7 cellular contexts compared by ENCODE assay signal in the genomic region with DNA sequence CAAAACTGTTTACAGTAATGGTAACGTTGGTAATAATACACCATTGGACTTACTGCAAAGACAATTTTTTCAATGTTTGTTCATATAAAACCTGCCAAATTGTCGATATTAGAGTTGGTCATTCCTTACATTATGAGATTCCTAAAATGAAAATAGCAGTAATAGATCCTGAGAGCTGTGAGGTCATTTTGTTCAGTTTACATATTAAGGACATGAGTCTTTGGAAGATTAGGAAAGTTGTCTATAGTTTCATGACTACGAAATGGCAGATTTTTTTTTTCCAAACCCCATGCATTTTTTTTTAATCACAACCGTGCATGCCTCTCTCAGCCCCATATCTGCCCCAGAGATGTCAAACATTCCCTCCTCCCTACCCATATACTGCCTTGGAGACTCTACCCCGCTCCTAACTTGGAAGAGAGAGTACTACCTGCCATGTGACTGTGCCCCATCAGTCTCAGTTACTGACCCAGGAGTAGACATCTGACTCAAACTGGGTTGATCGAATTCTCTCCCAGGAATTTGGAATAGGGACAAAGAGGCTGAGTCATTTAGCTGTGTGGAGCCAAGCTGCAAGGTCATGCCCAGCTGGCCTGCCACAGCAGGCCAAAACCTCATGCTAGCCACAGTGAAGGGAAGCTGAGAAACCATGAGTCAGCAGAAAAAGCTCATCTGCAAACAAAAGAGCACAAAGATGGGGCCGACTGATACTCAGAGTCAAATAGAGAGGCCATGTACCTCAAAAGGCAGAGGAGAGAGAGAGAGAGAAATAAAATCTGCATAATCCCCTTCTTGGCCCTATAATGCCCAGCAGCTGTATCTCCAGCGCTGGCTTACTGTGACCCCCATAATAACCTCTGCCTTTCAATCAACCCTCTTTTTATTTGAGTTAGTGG. TPM values are rescaled to one million over a fixed set of nuclear protein-coding genes. Genes with fewer than 3 reads are reported as not detected.
A peak's percentile ranks its signal among the peaks of the same experiment; 100 is the strongest.
DNase-seq lines count a peak whose midpoint lies in the region; ATAC-seq and TF ChIP-seq lines count a peak whose summit lies in the region.

No MANE protein-coding gene starts in this region.

- peaks cover 29 to 50% of the 10 kb centered on the region in 2 donors for H3K4me1 Mint-ChIP-seq in natural killer cell treated with Interleukin-12 subunit alpha and Interleukin-12 subunit beta and Interleukin-15 and Interleukin-18, amount 100 ng/mL, for 72 hours (ENCODE audit: low read depth in 2 of 2)

- peak; percentile 42 for ATAC-seq in GM18867 (IDR thresholded peaks at IDR 0.05; ENCODE audit: unreplicated experiment)
- ATAC-seq in HG03460 (IDR thresholded peaks at IDR 0.05; ENCODE audit: unreplicated experiment), result peak; percentile 36
- ATAC-seq in natural killer cell treated with Interleukin-12 subunit alpha and Interleukin-12 subunit beta and Interleukin-15 and Interleukin-18, amount 100 ng/mL, for 72 hours, result peak in 1 of 2 donors; percentile 61

- H3K36me3 Mint-ChIP-seq in natural killer cell treated with Interleukin-12 subunit alpha and Interleukin-12 subunit beta and Interleukin-15 and Interleukin-18, amount 100 ng/mL, for 72 hours, result no peaks in the 10 kb centered on the region

- no peak for TF ChIP-seq CTCF in fibroblast of mammary gland (conservative IDR thresholded peaks at IDR 0.05; ENCODE audit: control insufficient read depth, insufficient read depth, low read depth, low read length)

- no peak overlapping the region for H3K4me3 ChIP-seq in fibroblast of mammary gland (ENCODE audit: control insufficient read depth, low read depth, low read length)

- no peaks in the 10 kb centered on the region for H3K9me3 Mint-ChIP-seq in natural killer cell treated with Interleukin-12 subunit alpha and Interleukin-12 subunit beta and Interleukin-15 and Interleukin-18, amount 100 ng/mL, for 72 hours

- H3K4me3 Mint-ChIP-seq in natural killer cell treated with Interleukin-12 subunit alpha and Interleukin-12 subunit beta and Interleukin-15 and Interleukin-18, amount 100 ng/mL, for 72 hours, result peak overlapping the region; percentile 79

- H3K27me3 Mint-ChIP-seq in natural killer cell treated with Interleukin-12 subunit alpha and Interleukin-12 subunit beta and Interleukin-15 and Interleukin-18, amount 100 ng/mL, for 72 hours, result no peaks in the 10 kb centered on the region

- peak overlapping the region; percentile 68 to 74 for H3K27ac Mint-ChIP-seq in natural killer cell treated with Interleukin-12 subunit alpha and Interleukin-12 subunit beta and Interleukin-15 and Interleukin-18, amount 100 ng/mL, for 72 hours

- DNase-seq in SW480 (ENCODE audit: low spot score) (peak; percentile 82), fibroblast of mammary gland (ENCODE audit: low read depth) (peak; percentile 98), NCI-H345 treated with DMSO at 0.1 percent for 48 hours (lab: John Stamatoyannopoulos, UW; ENCODE audit: unreplicated experiment) (no peak), D341Med (ENCODE audit: low spot score) (no peak)
- DNase-seq in natural killer cell treated with Interleukin-12 subunit alpha and Interleukin-12 subunit beta and Interleukin-15 and Interleukin-18, amount 100 ng/mL, for 72 hours (ENCODE audit: low spot score), result no peak

RNA-seq across cellular contexts. Expression of a gene that starts 21.0 kb away (rescaled TPM):
- 100 to 1,000 TPM in 1 of 2 donors, 10 to 100 TPM in 1; 78.3 to 101 TPM for total RNA-seq in natural killer cell treated with Interleukin-12 subunit alpha and Interleukin-12 subunit beta and Interleukin-15 and Interleukin-18, amount 100 ng/mL, for 72 hours

Comparison
In these comparisons a context has a peak if more than half of its experiments do, and no peak if none do; other contexts are left out.
1. DNase-seq: peak in SW480 (single experiment) and fibroblast of mammary gland (single experiment); none in natural killer cell treated with Interleukin-12 subunit alpha and Interleukin-12 subunit beta and Interleukin-15 and Interleukin-18, amount 100 ng/mL, for 72 hours (single experiment), NCI-H345 treated with DMSO at 0.1 percent for 48 hours (single experiment) and D341Med (single experiment).